In the genomic region with DNA sequence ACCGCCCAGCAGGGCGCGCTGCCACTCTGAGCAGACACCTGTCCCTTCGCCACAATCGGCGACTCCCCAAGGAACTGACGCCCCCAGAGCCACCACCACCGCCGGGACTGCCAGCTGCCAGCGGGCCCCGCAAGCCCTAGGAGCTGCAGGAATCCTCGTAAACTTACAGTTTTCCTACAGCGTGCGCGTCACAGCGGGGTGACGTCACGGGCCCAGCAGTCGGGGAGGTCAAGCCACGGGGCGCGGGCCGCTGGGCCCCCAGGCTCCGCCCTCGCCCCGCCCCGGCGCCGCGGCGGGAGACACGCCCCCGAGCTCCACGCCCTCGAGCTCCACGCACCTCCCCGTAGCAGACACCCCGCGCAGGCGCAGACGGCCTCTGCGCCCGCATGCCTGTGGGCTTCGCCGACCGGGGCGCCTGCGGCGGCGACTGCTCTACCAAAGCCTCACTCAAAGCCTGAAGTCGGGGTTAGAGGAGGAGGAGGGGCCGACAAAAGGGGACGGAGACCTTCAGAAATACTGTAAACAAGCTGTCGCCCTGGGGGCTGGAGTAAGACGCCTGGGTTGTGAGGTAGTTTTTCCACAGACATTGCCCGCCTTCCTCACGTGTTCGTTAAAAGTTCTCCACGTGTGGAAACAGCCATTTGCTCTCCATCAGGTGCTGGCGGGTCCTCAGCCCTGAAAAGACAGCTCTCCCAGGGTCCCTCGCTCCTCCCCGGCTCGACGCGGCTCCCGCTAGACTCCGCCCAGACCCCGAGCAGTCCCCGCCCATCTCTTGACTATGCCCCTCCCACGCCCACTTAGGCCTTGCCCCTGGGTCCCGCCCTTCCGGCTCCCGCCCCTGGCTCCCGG, we compare ENCODE assay signal across 8 cellular contexts. TPM values are rescaled to one million over a fixed set of nuclear protein-coding genes. Genes with fewer than 3 reads are reported as not detected.
DNase-seq lines count a peak whose midpoint lies in the region; ATAC-seq and TF ChIP-seq lines count a peak whose summit lies in the region.

A gene with protein sequence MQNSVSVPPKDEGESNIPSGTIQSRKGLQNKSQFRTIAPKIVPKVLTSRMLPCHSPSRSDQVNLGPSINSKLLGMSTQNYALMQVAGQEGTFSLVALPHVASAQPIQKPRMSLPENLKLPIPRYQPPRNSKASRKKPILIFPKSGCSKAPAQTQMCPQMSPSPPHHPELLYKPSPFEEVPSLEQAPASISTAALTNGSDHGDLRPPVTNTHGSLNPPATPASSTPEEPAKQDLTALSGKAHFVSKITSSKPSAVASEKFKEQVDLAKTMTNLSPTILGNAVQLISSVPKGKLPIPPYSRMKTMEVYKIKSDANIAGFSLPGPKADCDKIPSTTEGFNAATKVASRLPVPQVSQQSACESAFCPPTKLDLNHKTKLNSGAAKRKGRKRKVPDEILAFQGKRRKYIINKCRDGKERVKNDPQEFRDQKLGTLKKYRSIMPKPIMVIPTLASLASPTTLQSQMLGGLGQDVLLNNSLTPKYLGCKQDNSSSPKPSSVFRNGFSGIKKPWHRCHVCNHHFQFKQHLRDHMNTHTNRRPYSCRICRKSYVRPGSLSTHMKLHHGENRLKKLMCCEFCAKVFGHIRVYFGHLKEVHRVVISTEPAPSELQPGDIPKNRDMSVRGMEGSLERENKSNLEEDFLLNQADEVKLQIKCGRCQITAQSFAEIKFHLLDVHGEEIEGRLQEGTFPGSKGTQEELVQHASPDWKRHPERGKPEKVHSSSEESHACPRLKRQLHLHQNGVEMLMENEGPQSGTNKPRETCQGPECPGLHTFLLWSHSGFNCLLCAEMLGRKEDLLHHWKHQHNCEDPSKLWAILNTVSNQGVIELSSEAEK (minus strand): TSS at position 200 of the 849 bp plus-strand sequence. CDS start 154,831 bp downstream, outside the sequence.

- 2% methylated on average over 28 of the region's 74 CpGs for WGBS in mammary epithelial cell (ENCODE audit: low coverage, missing lambda C conversion rate)

- H3K4me3 ChIP-seq in WERI-Rb-1 (ENCODE audit: low read depth, low read length) (peak within 1 kb of the TSS; percentile 53), mammary epithelial cell (replicated peaks in 1 of 3; ENCODE audit: insufficient read depth in 1 of 3, low read depth in 2 of 3, low read length in 3 of 3) (peak within 1 kb of the TSS; percentile 77 to 88 (median 78))

- no peaks in the 10 kb centered on the region for H3K9me3 Mint-ChIP-seq in immature natural killer cell

- H3K4me3 Mint-ChIP-seq in immature natural killer cell: peak within 1 kb of the TSS; percentile 86 to 93 (median 91)

- in situ Hi-C loops in mammary epithelial cell (cut with MboI; ENCODE audit: low sequenced_read_pairs in 2 of 2): no loop called here

- H3K27ac Mint-ChIP-seq in immature natural killer cell: peak within 1 kb of the TSS; percentile 93 to 98 (median 95)

- BruUV-seq in mammary epithelial cell (replicated peaks; lab: Mats Ljungman, UMichigan): TSS peak; percentile 67

- peak within 1 kb of the TSS; percentile 99 for H3K4me2 ChIP-seq in mammary epithelial cell (ENCODE audit: insufficient read depth, low read depth, low read length)

- DNase-seq in AG08395 (ENCODE audit: low spot score) (peak; percentile 98), NCI-H2196 (lab: John Stamatoyannopoulos, UW; ENCODE audit: unreplicated experiment) (peak; percentile 85), WERI-Rb-1 (peak; percentile 62), mammary epithelial cell (peak; percentile 92), immature natural killer cell (peak; percentile 95 to 98 (median 98)), smooth muscle cell of the brain vasculature (ENCODE audit: low read depth, low spot score) (peak; percentile 91)

- peak within 1 kb of the TSS; percentile 96 for H3K9ac ChIP-seq in mammary epithelial cell (ENCODE audit: insufficient read depth, low read length)

- ATAC-seq in GM18870 (IDR thresholded peaks at IDR 0.05; ENCODE audit: unreplicated experiment) (peak; percentile 64), HG03108 (IDR thresholded peaks at IDR 0.05; ENCODE audit: unreplicated experiment) (peak; percentile 83)

- H2AFZ ChIP-seq in mammary epithelial cell (ENCODE audit: low read depth, low read length): peak within 1 kb of the TSS; percentile 98

- H3K4me1 Mint-ChIP-seq in immature natural killer cell: peaks cover 13% of the 10 kb centered on the region in 2 donors

- CTCF ChIA-PET in mammary epithelial cell (lab: Charles Lee; ENCODE audit: low non-redundant PET): interaction anchor here (0.6 to 0.7 kb wide), 4 partner anchors 33 to 496 kb away, joined by 3 to 6 read pairs (median 3); no protein-coding TSS in a partner anchor

- peaks cover 6 to 16% (median 10%) of the 10 kb centered on the region in 3 donors for H3K27me3 Mint-ChIP-seq in immature natural killer cell (ENCODE audit: low read depth in 3 of 3)

- no peaks in the 10 kb centered on the region for H3K36me3 Mint-ChIP-seq in immature natural killer cell

- no peaks in the 10 kb centered on the region for H3K36me3 ChIP-seq in WERI-Rb-1
- H3K36me3 ChIP-seq in mammary epithelial cell (ENCODE audit: insufficient read depth, low read length): no peaks in the 10 kb centered on the region

- dilution Hi-C loops in mammary epithelial cell (cut with HindIII; ENCODE audit: low sequenced_read_pairs): no loop called here

- peaks cover 21% of the 10 kb centered on the region for H3K4me1 ChIP-seq in mammary epithelial cell (ENCODE audit: insufficient read depth, low read length)

- H4K20me1 ChIP-seq in mammary epithelial cell (ENCODE audit: insufficient read depth, low read length): no peaks in the 10 kb centered on the region

- H3K9me3 ChIP-seq in WERI-Rb-1 (ENCODE audit: severe bottlenecking) (peaks cover 3% of the 10 kb centered on the region), mammary epithelial cell (replicated peaks; ENCODE audit: insufficient read depth, low read length) (no peaks in the 10 kb centered on the region)

- H3K27me3 ChIP-seq in WERI-Rb-1 (ENCODE audit: insufficient read depth, low read depth, severe bottlenecking) (no peaks in the 10 kb centered on the region), mammary epithelial cell (ENCODE audit: insufficient read depth, low read length) (no peaks in the 10 kb centered on the region)

- intact Hi-C loops in mammary epithelial cell (cut with micrococcal nuclease): loop anchor here (1.0 to 5.0 kb wide), 6 partner anchors 43 to 776 kb away; a partner anchor contains a TSS

- H3K27ac ChIP-seq in WERI-Rb-1: peak within 1 kb of the TSS; percentile 53
- H3K27ac ChIP-seq in mammary epithelial cell (ENCODE audit: insufficient read depth, low read depth, low read length): peak within 1 kb of the TSS; percentile 98

- TF ChIP-seq CTCF in WERI-Rb-1 (IDR thresholded peaks at IDR 0.05; ENCODE audit: low read depth, low read length) (peak; percentile 52), mammary epithelial cell (conservative IDR thresholded peaks at IDR 0.05 in 1 of 2, IDR thresholded peaks at IDR 0.05 in 1 of 2; ENCODE audit: extremely low read depth in 1 of 2, insufficient read depth in 1 of 2, low read depth in 1 of 2, low read length in 2 of 2) (peak in 1 of 2 donors; percentile 76)

- H3K79me2 ChIP-seq in mammary epithelial cell (ENCODE audit: insufficient read depth, low read length): no peaks in the 10 kb centered on the region

RNA-seq across cellular contexts. Expression of the gene that starts here (rescaled TPM):
- 1 to 10 TPM; 1.2 to 3.2 TPM for total RNA-seq in mammary epithelial cell
- 1.7 TPM for polyA plus RNA-seq in mammary epithelial cell
- polyA minus RNA-seq in mammary epithelial cell: 0.67 TPM
- polyA plus RNA-seq in immature natural killer cell: 1 to 10 TPM; 1.6 to 5.0 (median 3.4) TPM

Comparison
In these comparisons a context has a peak if more than half of its experiments do, and no peak if none do; other contexts are left out.
1. Peak in every context shown above with its lines: DNase-seq, ATAC-seq, H3K4me3 ChIP-seq and H3K27ac ChIP-seq.